13 cellular contexts compared by ENCODE assay signal in the genomic region with DNA sequence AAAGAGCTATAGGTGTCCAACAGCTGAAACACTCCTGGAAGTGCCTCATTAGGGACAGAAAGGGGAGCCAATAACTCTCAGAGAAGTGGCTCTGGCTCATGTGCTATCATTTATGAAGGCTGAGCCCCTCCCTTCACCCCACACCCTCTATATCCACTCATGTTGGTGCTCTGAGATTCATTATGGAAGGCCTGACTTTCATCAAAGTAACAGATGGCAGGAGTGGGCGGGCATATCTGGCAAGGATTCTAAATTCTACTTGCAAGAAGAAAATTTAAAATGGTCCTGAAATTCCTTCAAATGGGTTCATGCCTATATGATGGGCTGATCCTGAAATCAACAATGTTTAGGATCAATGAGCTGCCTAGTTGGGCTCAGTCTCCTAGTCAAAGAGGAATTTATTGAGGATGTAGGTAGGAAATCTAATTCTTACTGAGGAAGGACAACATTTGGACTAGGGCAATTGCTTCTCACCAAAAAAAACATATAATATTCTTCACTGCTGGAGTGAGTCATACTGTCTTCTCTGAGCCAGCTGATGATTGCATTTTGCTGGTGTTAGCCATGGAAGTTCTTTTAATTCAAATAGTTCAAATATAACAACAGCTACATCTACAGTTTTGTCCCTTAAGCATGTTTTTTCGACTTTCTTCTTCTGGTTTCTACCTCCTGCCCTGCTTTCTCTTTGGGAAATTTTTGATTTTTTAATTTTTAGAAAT. TPM values are rescaled to one million over a fixed set of nuclear protein-coding genes. Genes with fewer than 3 reads are reported as not detected.
DNase-seq lines count a peak whose midpoint lies in the region; ATAC-seq and TF ChIP-seq lines count a peak whose summit lies in the region.
"Had no signal": no experiment of that assay in that cellular context is flagged by ENCODE, and none has a peak within 500 bp of the region (broad histone marks: within the 10 kb centered on the region; RNA-seq: fewer than 3 reads in every experiment).

No MANE protein-coding gene starts in this region.

- peak overlapping the region in 4 of 7 donors; percentile 17 to 78 (median 58) for H3K27ac Mint-ChIP-seq in CD4-positive, alpha-beta memory T cell
- H3K27ac Mint-ChIP-seq: activated T-helper 2 cell treated with anti-CD3 and anti-CD28 coated beads, Interferon-gamma antibody, Interleukin-2, Interleukin-4, amounts not matched to agents 10 μg/mL and 5 μg/mL and 100 μg/mL, durations not matched to agents 14 hours and 24 hours and 36 hours had no signal

- no peaks in the 10 kb centered on the region for H3K9me3 ChIP-seq in CD4-positive, alpha-beta memory T cell (ENCODE audit: control insufficient read depth in 1 of 2, low read length in 2 of 2)
- H3K9me3 ChIP-seq in mucosa of descending colon = no peaks in the 10 kb centered on the region
- H3K9me3 ChIP-seq: left lung had no signal

- TF ChIP-seq CTCF in dorsolateral prefrontal cortex (IDR thresholded peaks at IDR 0.05 in 54 of 56, conservative IDR thresholded peaks at IDR 0.05 in 2 of 56; ENCODE audit: low read depth in 1 of 56, partially characterized antibody in 56 of 56) (no peak), mucosa of descending colon (IDR thresholded peaks at IDR 0.05) (no peak)

- peaks cover 35% of the 10 kb centered on the region for H3K36me3 ChIP-seq in CD4-positive, alpha-beta memory T cell (ENCODE audit: insufficient read depth, low read length)
- H3K36me3 ChIP-seq in mucosa of descending colon (ENCODE audit: low read depth) = no peaks in the 10 kb centered on the region

- peaks cover 0 to 5% (median 1%) of the 10 kb centered on the region in 8 donors for H3K9me3 Mint-ChIP-seq in CD4-positive, alpha-beta memory T cell
- H3K9me3 Mint-ChIP-seq: activated T-helper 2 cell treated with anti-CD3 and anti-CD28 coated beads, Interferon-gamma antibody, Interleukin-2, Interleukin-4, amounts not matched to agents 10 μg/mL and 5 μg/mL and 100 μg/mL, durations not matched to agents 14 hours and 24 hours and 36 hours; stimulated activated effector memory CD8-positive, alpha-beta T cell treated with anti-CD3 and anti-CD28 coated beads, Interleukin-12 subunit alpha, Interleukin-12 subunit beta, amount 100 ng/mL, for 72 hours had no signal

- peaks cover 0 to 8% (median 0%) of the 10 kb centered on the region in 4 donors for H3K4me1 Mint-ChIP-seq in CD4-positive, alpha-beta memory T cell
- H3K4me1 Mint-ChIP-seq: stimulated activated effector memory CD8-positive, alpha-beta T cell treated with anti-CD3 and anti-CD28 coated beads, Interleukin-12 subunit alpha, Interleukin-12 subunit beta, amount 100 ng/mL, for 72 hours had no signal

- DNase-seq in CD4-positive, alpha-beta memory T cell = no peak
- DNase-seq in NCI-H2171 (lab: John Stamatoyannopoulos, UW) (peak; percentile 59), dorsolateral prefrontal cortex (peak in 3 of 10 donors; percentile 36 to 69 (median 56)), mucosa of descending colon (no peak), T1000 (lab: John Stamatoyannopoulos, UW) (no peak), activated gamma-delta T cell treated with Interleukin-2 at 50 U/mL for 16 hours (no peak)
- DNase-seq in NK-92 treated with Interleukin-12 subunit alpha and Interleukin-12 subunit beta, amount 100 ng/mL, for 24 hours (lab: John Stamatoyannopoulos, UW) = no peak
- DNase-seq: left lung, NCI-H1417 had no signal

- no peaks in the 10 kb centered on the region for H3K27me3 Mint-ChIP-seq in CD4-positive, alpha-beta memory T cell

- no peak overlapping the region for H3K4me3 Mint-ChIP-seq in CD4-positive, alpha-beta memory T cell
- H3K4me3 Mint-ChIP-seq: stimulated activated effector memory CD8-positive, alpha-beta T cell treated with anti-CD3 and anti-CD28 coated beads, Interleukin-12 subunit alpha, Interleukin-12 subunit beta, amount 100 ng/mL, for 72 hours had no signal

- CTCF ChIA-PET in CD4-positive, alpha-beta memory T cell (lab: Charles Lee; ENCODE audit: partially characterized antibody) = interaction anchor here (0.7 to 3.1 kb wide), 9 partner anchors 10 to 292 kb away, joined by 3 to 15 read pairs (median 4); a partner anchor contains a TSS

- no peak overlapping the region for H3K4me3 ChIP-seq in CD4-positive, alpha-beta memory T cell (ENCODE audit: low read length in 2 of 2)
- H3K4me3 ChIP-seq in dorsolateral prefrontal cortex (no peak overlapping the region), mucosa of descending colon (no peak overlapping the region)
- H3K4me3 ChIP-seq: left lung had no signal

- intact Hi-C loops in CD4-positive, alpha-beta memory T cell (cut with micrococcal nuclease) = no loop called here
- intact Hi-C loops in dorsolateral prefrontal cortex (cut with DNase I) (no loop called here), mucosa of descending colon (cut with DNase I, micrococcal nuclease) (no loop called here)

- no peaks in the 10 kb centered on the region for H3K4me1 ChIP-seq in CD4-positive, alpha-beta memory T cell (ENCODE audit: insufficient read depth, low read length)
- H3K4me1 ChIP-seq in mucosa of descending colon (ENCODE audit: low read depth) = no peaks in the 10 kb centered on the region
- H3K4me1 ChIP-seq: left lung had no signal

- no peaks in the 10 kb centered on the region for H3K27me3 ChIP-seq in CD4-positive, alpha-beta memory T cell (ENCODE audit: insufficient read depth, low read length)
- H3K27me3 ChIP-seq in dorsolateral prefrontal cortex = no peaks in the 10 kb centered on the region
- H3K27me3 ChIP-seq: left lung had no signal

- ATAC-seq in mucosa of descending colon (peak; percentile 31), HG03439 (IDR thresholded peaks at IDR 0.05; ENCODE audit: unreplicated experiment) (no peak)
- ATAC-seq: left lung had no signal

- POLR2A ChIA-PET in CD4-positive, alpha-beta memory T cell (lab: Charles Lee; ENCODE audit: partially characterized antibody) = no interaction called here

- no peak overlapping the region for H3K27ac ChIP-seq in CD4-positive, alpha-beta memory T cell (ENCODE audit: low read depth, low read length)
- H3K27ac ChIP-seq in dorsolateral prefrontal cortex = peak overlapping the region in 48 of 59 donors; percentile 8 to 84 (median 61)
- H3K27ac ChIP-seq: C4-2B, left lung had no signal

- peaks cover 50 to 77% of the 10 kb centered on the region in 2 donors for H3K36me3 Mint-ChIP-seq in CD4-positive, alpha-beta memory T cell

RNA-seq across cellular contexts. Expression of a gene that starts 23.5 kb away (rescaled TPM):
- 100 to 1,000 TPM; 111 to 113 TPM for total RNA-seq in CD4-positive, alpha-beta memory T cell
- polyA plus RNA-seq in CD4-positive, alpha-beta memory T cell = 100 to 1,000 TPM in 1 of 2 donors, 10 to 100 TPM in 1; 81.3 to 131 TPM
- total RNA-seq in dorsolateral prefrontal cortex (10 to 100 TPM; 13.8 to 51.6 (median 30.0) TPM), mucosa of descending colon (10 to 100 TPM; 14.0 to 27.2 (median 19.0) TPM)

RNA-seq across cellular contexts. Expression of a gene that starts 23.8 kb away (rescaled TPM):
- total RNA-seq in CD4-positive, alpha-beta memory T cell = 10 to 100 TPM; 59.8 to 60.8 TPM
- 100 to 1,000 TPM; 178 to 188 TPM for polyA plus RNA-seq in CD4-positive, alpha-beta memory T cell
- 10 to 100 TPM; 26.5 to 76.4 (median 58.6) TPM for total RNA-seq in dorsolateral prefrontal cortex
- total RNA-seq in mucosa of descending colon = 10 to 100 TPM; 40.6 to 71.2 (median 63.9) TPM

RNA-seq across cellular contexts. Expression of a gene that starts 36.4 kb away (rescaled TPM):
- total RNA-seq in CD4-positive, alpha-beta memory T cell = 10 to 100 TPM; 28.7 to 29.4 TPM
- 10 to 100 TPM; 12.5 to 12.9 TPM for polyA plus RNA-seq in CD4-positive, alpha-beta memory T cell
- total RNA-seq in dorsolateral prefrontal cortex = 10 to 100 TPM; 14.3 to 36.6 (median 21.8) TPM
- total RNA-seq in mucosa of descending colon = 10 to 100 TPM; 17.0 to 21.6 (median 18.8) TPM
